1 cellular context compared by ENCODE assay signal in genomic region chr5:118195215-118195614, GRCh38.
TF ChIP-seq lines count a peak whose summit lies in the region.

No MANE protein-coding gene starts in this region.

TF ChIP-seq in GM23338, 12 proteins besides CTCF, POLR2A, EP300 and RAD21 (continued from another document):
- TF ChIP-seq ZNF462 (CRISPR knock-in tag; IDR thresholded peaks at IDR 0.05), result no peak
- no peak for TF ChIP-seq STAT1 (IDR thresholded peaks at IDR 0.05; ENCODE audit: unreplicated experiment)
- TF ChIP-seq ZNF114 (CRISPR knock-in tag; IDR thresholded peaks at IDR 0.05), result no peak
- TF ChIP-seq EZH2phosphoT487 (IDR thresholded peaks at IDR 0.05; ENCODE audit: unreplicated experiment), result no peak
- TF ChIP-seq, protein P1, sequence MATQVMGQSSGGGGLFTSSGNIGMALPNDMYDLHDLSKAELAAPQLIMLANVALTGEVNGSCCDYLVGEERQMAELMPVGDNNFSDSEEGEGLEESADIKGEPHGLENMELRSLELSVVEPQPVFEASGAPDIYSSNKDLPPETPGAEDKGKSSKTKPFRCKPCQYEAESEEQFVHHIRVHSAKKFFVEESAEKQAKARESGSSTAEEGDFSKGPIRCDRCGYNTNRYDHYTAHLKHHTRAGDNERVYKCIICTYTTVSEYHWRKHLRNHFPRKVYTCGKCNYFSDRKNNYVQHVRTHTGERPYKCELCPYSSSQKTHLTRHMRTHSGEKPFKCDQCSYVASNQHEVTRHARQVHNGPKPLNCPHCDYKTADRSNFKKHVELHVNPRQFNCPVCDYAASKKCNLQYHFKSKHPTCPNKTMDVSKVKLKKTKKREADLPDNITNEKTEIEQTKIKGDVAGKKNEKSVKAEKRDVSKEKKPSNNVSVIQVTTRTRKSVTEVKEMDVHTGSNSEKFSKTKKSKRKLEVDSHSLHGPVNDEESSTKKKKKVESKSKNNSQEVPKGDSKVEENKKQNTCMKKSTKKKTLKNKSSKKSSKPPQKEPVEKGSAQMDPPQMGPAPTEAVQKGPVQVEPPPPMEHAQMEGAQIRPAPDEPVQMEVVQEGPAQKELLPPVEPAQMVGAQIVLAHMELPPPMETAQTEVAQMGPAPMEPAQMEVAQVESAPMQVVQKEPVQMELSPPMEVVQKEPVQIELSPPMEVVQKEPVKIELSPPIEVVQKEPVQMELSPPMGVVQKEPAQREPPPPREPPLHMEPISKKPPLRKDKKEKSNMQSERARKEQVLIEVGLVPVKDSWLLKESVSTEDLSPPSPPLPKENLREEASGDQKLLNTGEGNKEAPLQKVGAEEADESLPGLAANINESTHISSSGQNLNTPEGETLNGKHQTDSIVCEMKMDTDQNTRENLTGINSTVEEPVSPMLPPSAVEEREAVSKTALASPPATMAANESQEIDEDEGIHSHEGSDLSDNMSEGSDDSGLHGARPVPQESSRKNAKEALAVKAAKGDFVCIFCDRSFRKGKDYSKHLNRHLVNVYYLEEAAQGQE (IDR thresholded peaks at IDR 0.05; ENCODE audit: unreplicated experiment), result no peak
- TF ChIP-seq ZNF331 (CRISPR knock-in tag; IDR thresholded peaks at IDR 0.05; ENCODE audit: low read depth), result no peak
- no peak for TF ChIP-seq CREB1 (CRISPR knock-in tag; IDR thresholded peaks at IDR 0.05; ENCODE audit: low read depth)
- no peak for TF ChIP-seq NANOG (IDR thresholded peaks at IDR 0.05; ENCODE audit: borderline replicate concordance)
TF ChIP-seq in GM23338: peak in this region for 0.
